2 cellular contexts compared by ENCODE assay signal in genomic region chr11:122354029-122354697, GRCh38.
TF ChIP-seq lines count a peak whose summit lies in the region.

No MANE protein-coding gene starts in this region.

TF ChIP-seq in liver, 16 proteins besides CTCF, POLR2A, EP300 and RAD21:
- no peak for TF ChIP-seq REST (IDR thresholded peaks at IDR 0.05)
- peak; percentile 19 for TF ChIP-seq YY1 (IDR thresholded peaks at IDR 0.05)

TF ChIP-seq in HepG2, 621 proteins besides CTCF, POLR2A, EP300 and RAD21 (continued from another document):
- TF ChIP-seq, protein P1, sequence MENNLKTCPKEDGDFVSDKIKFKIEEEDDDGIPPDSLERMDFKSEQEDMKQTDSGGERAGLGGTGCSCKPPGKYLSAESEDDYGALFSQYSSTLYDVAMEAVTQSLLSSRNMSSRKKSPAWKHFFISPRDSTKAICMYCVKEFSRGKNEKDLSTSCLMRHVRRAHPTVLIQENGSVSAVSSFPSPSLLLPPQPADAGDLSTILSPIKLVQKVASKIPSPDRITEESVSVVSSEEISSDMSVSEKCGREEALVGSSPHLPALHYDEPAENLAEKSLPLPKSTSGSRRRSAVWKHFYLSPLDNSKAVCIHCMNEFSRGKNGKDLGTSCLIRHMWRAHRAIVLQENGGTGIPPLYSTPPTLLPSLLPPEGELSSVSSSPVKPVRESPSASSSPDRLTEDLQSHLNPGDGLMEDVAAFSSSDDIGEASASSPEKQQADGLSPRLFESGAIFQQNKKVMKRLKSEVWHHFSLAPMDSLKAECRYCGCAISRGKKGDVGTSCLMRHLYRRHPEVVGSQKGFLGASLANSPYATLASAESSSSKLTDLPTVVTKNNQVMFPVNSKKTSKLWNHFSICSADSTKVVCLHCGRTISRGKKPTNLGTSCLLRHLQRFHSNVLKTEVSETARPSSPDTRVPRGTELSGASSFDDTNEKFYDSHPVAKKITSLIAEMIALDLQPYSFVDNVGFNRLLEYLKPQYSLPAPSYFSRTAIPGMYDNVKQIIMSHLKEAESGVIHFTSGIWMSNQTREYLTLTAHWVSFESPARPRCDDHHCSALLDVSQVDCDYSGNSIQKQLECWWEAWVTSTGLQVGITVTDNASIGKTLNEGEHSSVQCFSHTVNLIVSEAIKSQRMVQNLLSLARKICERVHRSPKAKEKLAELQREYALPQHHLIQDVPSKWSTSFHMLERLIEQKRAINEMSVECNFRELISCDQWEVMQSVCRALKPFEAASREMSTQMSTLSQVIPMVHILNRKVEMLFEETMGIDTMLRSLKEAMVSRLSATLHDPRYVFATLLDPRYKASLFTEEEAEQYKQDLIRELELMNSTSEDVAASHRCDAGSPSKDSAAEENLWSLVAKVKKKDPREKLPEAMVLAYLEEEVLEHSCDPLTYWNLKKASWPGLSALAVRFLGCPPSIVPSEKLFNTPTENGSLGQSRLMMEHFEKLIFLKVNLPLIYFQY (CRISPR knock-in tag; IDR thresholded peaks at IDR 0.05; ENCODE audit: borderline replicate concordance): no peak
- no peak for TF ChIP-seq ZMAT5 (CRISPR knock-in tag; IDR thresholded peaks at IDR 0.05; ENCODE audit: borderline replicate concordance, low read depth)
- no peak for TF ChIP-seq MTF1 (CRISPR knock-in tag; IDR thresholded peaks at IDR 0.05)
- TF ChIP-seq, protein P2, sequence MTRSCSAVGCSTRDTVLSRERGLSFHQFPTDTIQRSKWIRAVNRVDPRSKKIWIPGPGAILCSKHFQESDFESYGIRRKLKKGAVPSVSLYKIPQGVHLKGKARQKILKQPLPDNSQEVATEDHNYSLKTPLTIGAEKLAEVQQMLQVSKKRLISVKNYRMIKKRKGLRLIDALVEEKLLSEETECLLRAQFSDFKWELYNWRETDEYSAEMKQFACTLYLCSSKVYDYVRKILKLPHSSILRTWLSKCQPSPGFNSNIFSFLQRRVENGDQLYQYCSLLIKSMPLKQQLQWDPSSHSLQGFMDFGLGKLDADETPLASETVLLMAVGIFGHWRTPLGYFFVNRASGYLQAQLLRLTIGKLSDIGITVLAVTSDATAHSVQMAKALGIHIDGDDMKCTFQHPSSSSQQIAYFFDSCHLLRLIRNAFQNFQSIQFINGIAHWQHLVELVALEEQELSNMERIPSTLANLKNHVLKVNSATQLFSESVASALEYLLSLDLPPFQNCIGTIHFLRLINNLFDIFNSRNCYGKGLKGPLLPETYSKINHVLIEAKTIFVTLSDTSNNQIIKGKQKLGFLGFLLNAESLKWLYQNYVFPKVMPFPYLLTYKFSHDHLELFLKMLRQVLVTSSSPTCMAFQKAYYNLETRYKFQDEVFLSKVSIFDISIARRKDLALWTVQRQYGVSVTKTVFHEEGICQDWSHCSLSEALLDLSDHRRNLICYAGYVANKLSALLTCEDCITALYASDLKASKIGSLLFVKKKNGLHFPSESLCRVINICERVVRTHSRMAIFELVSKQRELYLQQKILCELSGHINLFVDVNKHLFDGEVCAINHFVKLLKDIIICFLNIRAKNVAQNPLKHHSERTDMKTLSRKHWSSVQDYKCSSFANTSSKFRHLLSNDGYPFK (CRISPR knock-in tag; IDR thresholded peaks at IDR 0.05; ENCODE audit: borderline replicate concordance): no peak
- TF ChIP-seq, protein P3, sequence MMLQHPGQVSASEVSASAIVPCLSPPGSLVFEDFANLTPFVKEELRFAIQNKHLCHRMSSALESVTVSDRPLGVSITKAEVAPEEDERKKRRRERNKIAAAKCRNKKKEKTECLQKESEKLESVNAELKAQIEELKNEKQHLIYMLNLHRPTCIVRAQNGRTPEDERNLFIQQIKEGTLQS (CRISPR knock-in tag; IDR thresholded peaks at IDR 0.05): no peak
- no peak for TF ChIP-seq ZFP82 (CRISPR knock-in tag; IDR thresholded peaks at IDR 0.05; ENCODE audit: borderline replicate concordance)
- TF ChIP-seq, protein P4, sequence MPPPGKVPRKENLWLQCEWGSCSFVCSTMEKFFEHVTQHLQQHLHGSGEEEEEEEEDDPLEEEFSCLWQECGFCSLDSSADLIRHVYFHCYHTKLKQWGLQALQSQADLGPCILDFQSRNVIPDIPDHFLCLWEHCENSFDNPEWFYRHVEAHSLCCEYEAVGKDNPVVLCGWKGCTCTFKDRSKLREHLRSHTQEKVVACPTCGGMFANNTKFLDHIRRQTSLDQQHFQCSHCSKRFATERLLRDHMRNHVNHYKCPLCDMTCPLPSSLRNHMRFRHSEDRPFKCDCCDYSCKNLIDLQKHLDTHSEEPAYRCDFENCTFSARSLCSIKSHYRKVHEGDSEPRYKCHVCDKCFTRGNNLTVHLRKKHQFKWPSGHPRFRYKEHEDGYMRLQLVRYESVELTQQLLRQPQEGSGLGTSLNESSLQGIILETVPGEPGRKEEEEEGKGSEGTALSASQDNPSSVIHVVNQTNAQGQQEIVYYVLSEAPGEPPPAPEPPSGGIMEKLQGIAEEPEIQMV (CRISPR knock-in tag; IDR thresholded peaks at IDR 0.05; ENCODE audit: low read depth): no peak
- TF ChIP-seq ZNF652 (CRISPR knock-in tag; IDR thresholded peaks at IDR 0.05; ENCODE audit: borderline replicate concordance, low read depth): no peak
